ENCODE assay signal across 10 cellular contexts in genomic region chr3:15102256-15102655, GRCh38. TPM values are rescaled to one million over a fixed set of nuclear protein-coding genes. Genes with fewer than 3 reads are reported as not detected.
DNase-seq lines count a peak whose midpoint lies in the region; ATAC-seq and TF ChIP-seq lines count a peak whose summit lies in the region.
"Had no signal": no experiment of that assay in that cellular context is flagged by ENCODE, and none has a peak within 500 bp of the region (broad histone marks: within the 10 kb centered on the region; RNA-seq: fewer than 3 reads in every experiment).

No MANE protein-coding gene starts in this region.

- H3K4me3 ChIP-seq in aorta (ENCODE audit: low read length in 2 of 2), result no peak overlapping the region

- H3K27me3 ChIP-seq in aorta (ENCODE audit: control insufficient read depth in 1 of 2, insufficient read depth in 2 of 2, low read length in 1 of 2), result no peaks in the 10 kb centered on the region

- TF ChIP-seq CTCF in omental fat pad (IDR thresholded peaks at IDR 0.05), result no peak

- H3K36me3 Mint-ChIP-seq in activated CD4-positive, alpha-beta T cell treated with anti-CD3 and anti-CD28 coated beads, Interleukin-2, amount 10 ng/mL, durations not matched to agents 24 days and 14 days (ENCODE audit: low read depth), result peaks cover 7% of the 10 kb centered on the region
- H3K36me3 Mint-ChIP-seq: activated naive CD4-positive, alpha-beta T cell treated with anti-CD3 and anti-CD28 coated beads, Interleukin-2, amount 50 U/mL, for 24 hours had no signal

- intact Hi-C loops in Right ventricle myocardium inferior (cut with DNase I), result loop anchor here (1.0 to 10.0 kb wide), 3 partner anchors 105 to 303 kb away; partner anchors contain the start of gene CAPN7
- intact Hi-C loops in aorta (cut with DNase I), result no loop called here
- intact Hi-C loops in activated CD4-positive, alpha-beta T cell treated with anti-CD3 and anti-CD28 coated beads, Interleukin-2, amount 10 ng/mL, durations not matched to agents 24 days and 14 days (cut with micrococcal nuclease), result no loop called here

- peaks cover 0 to 4% of the 10 kb centered on the region in 2 donors for H3K4me1 ChIP-seq in aorta (ENCODE audit: control insufficient read depth in 1 of 2, insufficient read depth in 2 of 2, low read length in 2 of 2)

- no peaks in the 10 kb centered on the region for H3K36me3 ChIP-seq in aorta (ENCODE audit: control insufficient read depth in 1 of 2, insufficient read depth in 2 of 2, low read length in 1 of 2)

- WGBS in aorta, 2 donors, result 2% methylated on average over 4 of the region's 4 CpGs

- H3K9me3 ChIP-seq in aorta (ENCODE audit: control insufficient read depth, low read length), result no peaks in the 10 kb centered on the region

- H3K27me3 Mint-ChIP-seq in activated CD4-positive, alpha-beta T cell treated with anti-CD3 and anti-CD28 coated beads, Interleukin-2, amount 10 ng/mL, durations not matched to agents 24 days and 14 days, result peaks cover 7% of the 10 kb centered on the region
- H3K27me3 Mint-ChIP-seq: activated naive CD4-positive, alpha-beta T cell treated with anti-CD3 and anti-CD28 coated beads, Interleukin-2, amount 50 U/mL, for 24 hours had no signal

- H3K4me1 Mint-ChIP-seq in activated CD4-positive, alpha-beta T cell treated with anti-CD3 and anti-CD28 coated beads, Interleukin-2, amount 10 ng/mL, durations not matched to agents 24 days and 14 days, result peaks cover 24% of the 10 kb centered on the region

- no peaks in the 10 kb centered on the region for H3K9me3 Mint-ChIP-seq in activated CD4-positive, alpha-beta T cell treated with anti-CD3 and anti-CD28 coated beads, Interleukin-2, amount 10 ng/mL, durations not matched to agents 24 days and 14 days
- H3K9me3 Mint-ChIP-seq: activated naive CD4-positive, alpha-beta T cell treated with anti-CD3 and anti-CD28 coated beads, Interleukin-2, amount 50 U/mL, for 24 hours had no signal

- H3K27ac ChIP-seq in aorta (ENCODE audit: low read depth in 1 of 2, low read length in 2 of 2), result no peak overlapping the region
- H3K27ac ChIP-seq: 22Rv1 had no signal

- H3K4me3 Mint-ChIP-seq in activated CD4-positive, alpha-beta T cell treated with anti-CD3 and anti-CD28 coated beads, Interleukin-2, amount 10 ng/mL, durations not matched to agents 24 days and 14 days, result no peak overlapping the region
- H3K4me3 Mint-ChIP-seq: activated naive CD4-positive, alpha-beta T cell treated with anti-CD3 and anti-CD28 coated beads, Interleukin-2, amount 50 U/mL, for 24 hours had no signal

- DNase-seq in DMS 273 (lab: John Stamatoyannopoulos, UW; ENCODE audit: unreplicated experiment), result peak; percentile 33
- DNase-seq in DMS 273 treated with DMSO at 0.1 percent for 48 hours (lab: John Stamatoyannopoulos, UW), result no peak
- DNase-seq in Right ventricle myocardium inferior (ENCODE audit: missing footprints), result peak; percentile 84
- no peak for DNase-seq in omental fat pad (ENCODE audit: low spot score)
- peak; percentile 89 to 90 for DNase-seq in aorta
- DNase-seq in activated CD4-positive, alpha-beta T cell treated with anti-CD3 and anti-CD28 coated beads, Interleukin-2, amount 10 ng/mL, durations not matched to agents 24 days and 14 days, result no peak
- no peak for DNase-seq in NCI-H82 (lab: John Stamatoyannopoulos, UW)

- H3K27ac Mint-ChIP-seq in activated CD4-positive, alpha-beta T cell treated with anti-CD3 and anti-CD28 coated beads, Interleukin-2, amount 10 ng/mL, durations not matched to agents 24 days and 14 days, result no peak overlapping the region
- H3K27ac Mint-ChIP-seq: activated naive CD4-positive, alpha-beta T cell treated with anti-CD3 and anti-CD28 coated beads, Interleukin-2, amount 50 U/mL, for 24 hours had no signal

- ATAC-seq in Right ventricle myocardium inferior (peak; percentile 83), omental fat pad (ENCODE audit: low FRiP score) (peak; percentile 33), aorta (ENCODE audit: low FRiP score) (peak; percentile 73), HG03280 (IDR thresholded peaks at IDR 0.05; ENCODE audit: unreplicated experiment) (no peak)

RNA-seq across cellular contexts. Expression of gene RBSN, which starts 3.3 kb away (rescaled TPM):
- total RNA-seq in Right ventricle myocardium inferior (16.5 TPM), omental fat pad (10 to 100 TPM; 22.3 to 32.3 (median 23.3) TPM), aorta (10 to 100 TPM; 32.4 to 39.2 TPM)
- polyA plus RNA-seq in aorta, result 10 to 100 TPM; 12.9 to 13.8 TPM
- 13.2 and 15.0 TPM in 2 replicates for total RNA-seq in activated CD4-positive, alpha-beta T cell treated with anti-CD3 and anti-CD28 coated beads, Interleukin-2, amount 10 ng/mL, durations not matched to agents 24 days and 14 days

RNA-seq across cellular contexts. Expression of gene MRPS25, which starts 37.1 kb away (rescaled TPM):
- total RNA-seq in Right ventricle myocardium inferior (140 TPM), omental fat pad (10 to 100 TPM; 27.1 to 41.3 (median 36.1) TPM), aorta (10 to 100 TPM; 27.5 to 37.6 TPM)
- 10 to 100 TPM; 10.8 to 31.8 TPM for polyA plus RNA-seq in aorta
- 103 and 114 TPM in 2 replicates for total RNA-seq in activated CD4-positive, alpha-beta T cell treated with anti-CD3 and anti-CD28 coated beads, Interleukin-2, amount 10 ng/mL, durations not matched to agents 24 days and 14 days

Comparison
In these comparisons a context has a peak if more than half of its experiments do, and no peak if none do; other contexts are left out.
1. DNase-seq: peak in DMS 273 (single experiment), Right ventricle myocardium inferior (single experiment) and aorta (2 of 2); none in DMS 273 treated with DMSO at 0.1 percent for 48 hours (single experiment), omental fat pad (single experiment), activated CD4-positive, alpha-beta T cell treated with anti-CD3 and anti-CD28 coated beads, Interleukin-2, amount 10 ng/mL, durations not matched to agents 24 days and 14 days (single experiment) and NCI-H82 (single experiment).